Comparison of ENCODE assay signal across 35 cellular contexts in the genomic region with DNA sequence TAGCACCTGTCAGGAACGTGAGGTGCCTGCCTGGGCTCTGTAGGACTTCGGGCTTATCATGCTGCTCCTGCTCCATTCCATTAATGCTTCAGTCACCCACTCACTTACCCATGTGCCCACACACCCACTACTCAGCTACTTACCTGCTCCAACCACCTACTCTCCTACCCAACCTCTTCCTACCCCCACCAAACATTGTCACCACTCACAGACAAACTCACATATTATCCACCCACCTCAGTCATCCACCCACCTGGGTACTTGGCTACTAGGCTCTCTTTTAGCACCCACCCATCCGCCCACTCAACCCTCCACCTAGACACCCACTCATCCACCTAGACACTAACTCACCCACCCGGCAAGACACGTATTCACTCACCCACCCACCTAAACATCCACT.
"Had no signal": no experiment of that assay in that cellular context is flagged by ENCODE, and none has a peak within 500 bp of the region (broad histone marks: within the 10 kb centered on the region; RNA-seq: fewer than 3 reads in every experiment).

No MANE protein-coding gene starts in this region.

- H3K27ac ChIP-seq: adrenal gland, body of pancreas, brain microvascular endothelial cell, breast epithelium, VCaP had no signal

- DNase-seq: activated B cell treated with CpG ODN at 0.5 μM for 24 hours; activated CD4-positive, alpha-beta memory T cell treated with anti-CD3 and anti-CD28 coated beads for 36 hours; activated CD4-positive, alpha-beta T cell treated with anti-CD3 and anti-CD28 coated beads for 36 hours; activated CD4-positive, alpha-beta T cell treated with anti-CD3 and anti-CD28 coated beads for 48 hours; activated CD4-positive, alpha-beta T cell treated with anti-CD3 and anti-CD28 coated beads, Interleukin-2, amount 50 U/mL, for 1 hour; activated CD4-positive, alpha-beta T cell treated with anti-CD3 and anti-CD28 coated beads, Interleukin-2, amount 50 U/mL, for 4 hours; activated CD4-positive, CD25-positive, alpha-beta regulatory T cell treated with anti-CD3 and anti-CD28 coated beads, Interleukin-2, amount 50 U/mL, for 72 hours; activated CD8-positive, alpha-beta memory T cell treated with anti-CD3 and anti-CD28 coated beads, Interleukin-2, amount 50 U/mL, for 4 hours; activated CD8-positive, alpha-beta T cell treated with anti-CD3 and anti-CD28 coated beads for 36 hours; activated effector memory CD4-positive, alpha-beta T cell treated with anti-CD3 and anti-CD28 coated beads, Interleukin-2, amount 50 U/mL, for 16 hours; activated gamma-delta T cell treated with Interleukin-2 at 50 U/mL for 16 hours; activated naive CD4-positive, alpha-beta T cell; activated naive CD4-positive, alpha-beta T cell treated with anti-CD3 and anti-CD28 coated beads for 36 hours; activated naive CD4-positive, alpha-beta T cell treated with anti-CD3 and anti-CD28 coated beads, Interleukin-2, amount 50 U/mL, for 16 hours; activated naive CD8-positive, alpha-beta T cell treated with anti-CD3 and anti-CD28 coated beads for 36 hours; activated T-cell treated with anti-CD3 and anti-CD28 coated beads for 4 hours; activated T-cell treated with anti-CD3 and anti-CD28 coated beads, Interleukin-2, amount 50 U/mL, for 1 hour; activated T-cell treated with anti-CD3 and anti-CD28 coated beads, Interleukin-2, amount 50 U/mL, for 4 hours; activated T-cell treated with anti-CD3 and anti-CD28 coated beads, Interleukin-2, amount 50 U/mL, for 72 hours; adrenal gland; amniotic stem cell; aorta; body of pancreas; brain microvascular endothelial cell; central memory CD4-positive, alpha-beta T cell; T-helper 1 cell; T-helper 2 cell; T-helper 9 cell had no signal

- H3K27me3 ChIP-seq: adrenal gland, body of pancreas, brain microvascular endothelial cell, breast epithelium had no signal

- H3K4me3 Mint-ChIP-seq: activated B cell treated with CpG ODN at 0.5 μM for 24 hours; activated CD4-positive, alpha-beta memory T cell treated with anti-CD3 and anti-CD28 coated beads for 36 hours; activated CD4-positive, alpha-beta T cell treated with anti-CD3 and anti-CD28 coated beads for 36 hours; activated CD8-positive, alpha-beta T cell treated with anti-CD3 and anti-CD28 coated beads for 36 hours; activated naive CD4-positive, alpha-beta T cell treated with anti-CD3 and anti-CD28 coated beads for 36 hours; activated naive CD8-positive, alpha-beta T cell treated with anti-CD3 and anti-CD28 coated beads for 36 hours; activated T-cell treated with anti-CD3 and anti-CD28 coated beads, Interleukin-2, amount 50 U/mL, for 4 hours; activated T-cell treated with anti-CD3 and anti-CD28 coated beads, Interleukin-2, amount 50 U/mL, for 72 hours; activated T-helper 1 cell treated with anti-CD3 and anti-CD28 coated beads, Interleukin-12 subunit alpha, Interleukin-12 subunit beta, Interleukin-2, Interleukin-4 antibody, amounts not matched to agents 30 ng/mL and 10 ng/mL and 1 ng/mL, durations not matched to agents 14 hours and 24 hours and 36 hours; activated T-helper 17 cell treated with anti-CD3 and anti-CD28 coated beads, Interleukin-2, amount 50 U/mL, for 72 hours; T-helper 1 cell treated with Interleukin-12 subunit alpha and Interleukin-12 subunit beta and Interleukin-4 antibody, amounts not matched to agents 30 μg/mL and 1 μg/mL, for 36 hours; T-helper 2 cell treated with Interferon-gamma antibody and Interleukin-4, amounts not matched to agents 5 μg/mL and 100 μg/mL, for 36 hours had no signal

- H3K4me1 Mint-ChIP-seq: activated B cell treated with CpG ODN at 0.5 μM for 24 hours; activated naive CD8-positive, alpha-beta T cell treated with anti-CD3 and anti-CD28 coated beads for 36 hours; activated T-helper 17 cell treated with anti-CD3 and anti-CD28 coated beads, Interleukin-2, amount 50 U/mL, for 72 hours had no signal

- H3K4me1 ChIP-seq: adrenal gland, body of pancreas, breast epithelium had no signal

- H3K27me3 Mint-ChIP-seq: activated B cell treated with CpG ODN at 0.5 μM for 24 hours; activated CD4-positive, alpha-beta memory T cell treated with anti-CD3 and anti-CD28 coated beads for 36 hours; activated CD8-positive, alpha-beta T cell treated with anti-CD3 and anti-CD28 coated beads for 36 hours; activated naive CD8-positive, alpha-beta T cell treated with anti-CD3 and anti-CD28 coated beads for 36 hours; activated T-helper 17 cell treated with anti-CD3 and anti-CD28 coated beads, Interleukin-2, amount 50 U/mL, for 72 hours had no signal

- H3K36me3 Mint-ChIP-seq: activated CD4-positive, alpha-beta memory T cell treated with anti-CD3 and anti-CD28 coated beads for 36 hours; activated naive CD8-positive, alpha-beta T cell treated with anti-CD3 and anti-CD28 coated beads for 36 hours had no signal

- H3K36me3 ChIP-seq: adrenal gland, brain microvascular endothelial cell, breast epithelium had no signal

- H3K27ac Mint-ChIP-seq: activated B cell treated with CpG ODN at 0.5 μM for 24 hours; activated CD4-positive, alpha-beta memory T cell treated with anti-CD3 and anti-CD28 coated beads for 36 hours; activated CD4-positive, alpha-beta T cell treated with anti-CD3 and anti-CD28 coated beads for 36 hours; activated CD8-positive, alpha-beta T cell treated with anti-CD3 and anti-CD28 coated beads for 36 hours; activated naive CD4-positive, alpha-beta T cell treated with anti-CD3 and anti-CD28 coated beads for 36 hours; activated naive CD4-positive, alpha-beta T cell treated with anti-CD3 and anti-CD28 coated beads, Interleukin-2, amount 50 U/mL, for 72 hours; activated naive CD8-positive, alpha-beta T cell treated with anti-CD3 and anti-CD28 coated beads for 36 hours; activated T-cell treated with anti-CD3 and anti-CD28 coated beads, Interleukin-2, amount 50 U/mL, for 72 hours; activated T-helper 1 cell treated with anti-CD3 and anti-CD28 coated beads, Interleukin-12 subunit alpha, Interleukin-12 subunit beta, Interleukin-2, Interleukin-4 antibody, amounts not matched to agents 30 ng/mL and 10 ng/mL and 1 ng/mL, durations not matched to agents 14 hours and 24 hours and 36 hours; activated T-helper 17 cell treated with anti-CD3 and anti-CD28 coated beads, Interleukin-2, amount 50 U/mL, for 72 hours; T-helper 1 cell treated with Interleukin-12 subunit alpha and Interleukin-12 subunit beta and Interleukin-4 antibody, amounts not matched to agents 30 μg/mL and 1 μg/mL, for 36 hours; T-helper 2 cell treated with Interferon-gamma antibody and Interleukin-4, amounts not matched to agents 5 μg/mL and 100 μg/mL, for 36 hours had no signal

- H3K4me3 ChIP-seq: adrenal gland, body of pancreas, breast epithelium had no signal
